10 cellular contexts compared by ENCODE assay signal in the genomic region with DNA sequence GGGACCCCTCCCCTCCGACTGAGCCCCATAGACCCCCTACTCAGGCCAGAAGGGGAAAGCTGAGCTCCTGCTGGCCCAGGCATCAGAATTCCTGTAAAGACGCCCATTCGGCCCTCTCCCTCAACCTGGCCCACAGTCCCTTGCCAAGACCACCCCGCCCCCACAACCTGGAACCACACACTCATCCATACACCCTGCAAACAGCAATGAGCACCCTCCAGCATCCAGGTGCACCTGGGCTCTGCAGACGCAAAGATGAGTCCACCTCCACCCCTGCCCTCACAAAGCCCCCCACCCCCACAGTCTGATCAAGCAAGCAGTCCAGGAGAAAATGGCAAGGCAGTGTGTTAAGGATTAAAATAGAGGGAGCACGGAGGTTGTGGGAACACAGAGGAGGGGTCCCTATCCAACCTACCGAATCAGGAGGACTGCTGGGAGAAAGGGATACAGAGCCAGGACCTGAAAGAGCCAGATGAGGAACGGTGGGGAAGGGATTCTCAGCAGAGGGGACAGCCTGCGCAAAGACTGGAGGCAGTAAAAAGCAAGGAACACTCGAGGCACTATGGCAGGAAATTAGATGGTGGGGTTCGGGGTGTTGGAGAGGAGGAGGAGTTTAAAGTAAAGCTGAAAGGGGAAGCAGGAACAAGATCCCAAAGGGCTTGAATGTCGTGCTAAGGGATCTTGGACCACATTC.
DNase-seq lines count a peak whose midpoint lies in the region; ATAC-seq and TF ChIP-seq lines count a peak whose summit lies in the region.
"Had no signal": no experiment of that assay in that cellular context is flagged by ENCODE, and none has a peak within 500 bp of the region (broad histone marks: within the 10 kb centered on the region; RNA-seq: fewer than 3 reads in every experiment).

No MANE protein-coding gene starts in this region.

- no peak for TF ChIP-seq EP300 in tibial nerve (IDR thresholded peaks at IDR 0.05)

- H3K36me3 Mint-ChIP-seq in activated naive CD8-positive, alpha-beta T cell = no peaks in the 10 kb centered on the region
- peaks cover 1% of the 10 kb centered on the region for H3K36me3 Mint-ChIP-seq in activated naive CD8-positive, alpha-beta T cell treated with anti-CD3 and anti-CD28 coated beads, Interleukin-2, amount 50 U/mL, for 24 hours (ENCODE audit: low read depth)

- H3K9me3 Mint-ChIP-seq in activated naive CD8-positive, alpha-beta T cell (ENCODE audit: low read depth) = no peaks in the 10 kb centered on the region
- no peaks in the 10 kb centered on the region for H3K9me3 Mint-ChIP-seq in activated naive CD8-positive, alpha-beta T cell treated with anti-CD3 and anti-CD28 coated beads, Interleukin-2, amount 50 U/mL, for 24 hours
- H3K9me3 Mint-ChIP-seq: T-helper 2 cell treated with Interferon-gamma antibody and Interleukin-4, amounts not matched to agents 5 μg/mL and 100 μg/mL, for 36 hours had no signal

- no peak for DNase-seq in activated naive CD8-positive, alpha-beta T cell treated with anti-CD3 and anti-CD28 coated beads, Interleukin-2, amount 50 U/mL, for 24 hours
- DNase-seq in tibial nerve (ENCODE audit: low spot score in 2 of 2) = no peak
- no peak for DNase-seq in HK-2 (ENCODE audit: unreplicated experiment)
- no peak for DNase-seq in SKM-1 treated with dmso at 0.1 percent for 144 hours (lab: John Stamatoyannopoulos, UW; ENCODE audit: unreplicated experiment)
- DNase-seq in RKO (ENCODE audit: low spot score) = no peak

- H3K27ac ChIP-seq in angular gyrus (ENCODE audit: low read depth, low read length) (peak overlapping the region; percentile 82), layer of hippocampus (ENCODE audit: low read depth, low read length) (peak overlapping the region; percentile 67), tibial nerve (peak overlapping the region; percentile 86 to 98 (median 92))

- H3K4me3 Mint-ChIP-seq in activated naive CD8-positive, alpha-beta T cell = peak overlapping the region; percentile 90
- no peak overlapping the region for H3K4me3 Mint-ChIP-seq in activated naive CD8-positive, alpha-beta T cell treated with anti-CD3 and anti-CD28 coated beads, Interleukin-2, amount 50 U/mL, for 24 hours

- H3K4me3 ChIP-seq in tibial nerve = peak overlapping the region in 2 of 4 donors; percentile 43 to 50

- peaks cover 39% of the 10 kb centered on the region for H3K27me3 Mint-ChIP-seq in activated naive CD8-positive, alpha-beta T cell
- H3K27me3 Mint-ChIP-seq in activated naive CD8-positive, alpha-beta T cell treated with anti-CD3 and anti-CD28 coated beads, Interleukin-2, amount 50 U/mL, for 24 hours = peaks cover 71% of the 10 kb centered on the region

- peaks cover 0 to 53% (median 23%) of the 10 kb centered on the region in 4 donors for H3K4me1 ChIP-seq in tibial nerve

- H3K27me3 ChIP-seq in layer of hippocampus (ENCODE audit: control insufficient read depth, insufficient read depth, low read length) = no peaks in the 10 kb centered on the region
- H3K27me3 ChIP-seq in tibial nerve = no peaks in the 10 kb centered on the region
- H3K27me3 ChIP-seq: MG63 had no signal

- ATAC-seq in activated naive CD8-positive, alpha-beta T cell treated with anti-CD3 and anti-CD28 coated beads, Interleukin-2, amount 50 U/mL, for 24 hours = no peak

- H3K9me3 ChIP-seq in tibial nerve = no peaks in the 10 kb centered on the region
- H3K9me3 ChIP-seq: MG63 had no signal

- no peaks in the 10 kb centered on the region for H3K36me3 ChIP-seq in tibial nerve
- H3K36me3 ChIP-seq: MG63 had no signal

- H3K27ac Mint-ChIP-seq in activated naive CD8-positive, alpha-beta T cell = no peak overlapping the region
- H3K27ac Mint-ChIP-seq in activated naive CD8-positive, alpha-beta T cell treated with anti-CD3 and anti-CD28 coated beads, Interleukin-2, amount 50 U/mL, for 24 hours = no peak overlapping the region

- H3K4me1 Mint-ChIP-seq in activated naive CD8-positive, alpha-beta T cell (ENCODE audit: low read depth) = peaks cover 20% of the 10 kb centered on the region
- H3K4me1 Mint-ChIP-seq in activated naive CD8-positive, alpha-beta T cell treated with anti-CD3 and anti-CD28 coated beads, Interleukin-2, amount 50 U/mL, for 24 hours = peaks cover 16% of the 10 kb centered on the region

- TF ChIP-seq CTCF in tibial nerve (IDR thresholded peaks at IDR 0.05) = no peak

- 20 to 30% methylated on average over 9 to 12 of the region's 12 CpGs for WGBS in tibial nerve, 2 donors

- no peak for TF ChIP-seq POLR2A in tibial nerve (IDR thresholded peaks at IDR 0.05)
